32 cellular contexts compared by ENCODE assay signal in genomic region chr16:22843856-22844255, GRCh38.
"Had no signal": no experiment of that assay in that cellular context is flagged by ENCODE, and none has a peak within 500 bp of the region (broad histone marks: within the 10 kb centered on the region; RNA-seq: fewer than 3 reads in every experiment).

No MANE protein-coding gene starts in this region.

- ATAC-seq: activated T-cell treated with anti-CD3 and anti-CD28 coated beads, Interleukin-2, amount 50 U/mL, for 72 hours; activated T-helper 17 cell treated with anti-CD3 and anti-CD28 coated beads, Interleukin-2, amount 50 U/mL, for 72 hours; Right ventricle myocardium inferior had no signal

- H3K27ac ChIP-seq: brain microvascular endothelial cell, cardiac muscle cell, PC-9, RWPE1, WERI-Rb-1 had no signal

- H3K4me3 Mint-ChIP-seq: activated CD8-positive, alpha-beta T cell treated with anti-CD3 and anti-CD28 coated beads for 36 hours; activated naive CD8-positive, alpha-beta T cell treated with anti-CD3 and anti-CD28 coated beads for 36 hours; activated T-cell treated with anti-CD3 and anti-CD28 coated beads, Interleukin-2, amount 50 U/mL, for 72 hours; activated T-helper 17 cell treated with anti-CD3 and anti-CD28 coated beads, Interleukin-2, amount 50 U/mL, for 72 hours; IgD-negative memory B cell had no signal

- H3K36me3 Mint-ChIP-seq: activated naive CD8-positive, alpha-beta T cell treated with anti-CD3 and anti-CD28 coated beads for 36 hours had no signal

- H3K4me1 Mint-ChIP-seq: activated naive CD8-positive, alpha-beta T cell treated with anti-CD3 and anti-CD28 coated beads for 36 hours; activated T-helper 17 cell treated with anti-CD3 and anti-CD28 coated beads, Interleukin-2, amount 50 U/mL, for 72 hours had no signal

- H3K9me3 Mint-ChIP-seq: activated CD8-positive, alpha-beta T cell treated with anti-CD3 and anti-CD28 coated beads for 36 hours; activated naive CD8-positive, alpha-beta T cell treated with anti-CD3 and anti-CD28 coated beads for 36 hours; activated T-cell treated with anti-CD3 and anti-CD28 coated beads, Interleukin-2, amount 50 U/mL, for 72 hours; activated T-helper 17 cell treated with anti-CD3 and anti-CD28 coated beads, Interleukin-2, amount 50 U/mL, for 72 hours had no signal

- H3K27ac Mint-ChIP-seq: activated CD8-positive, alpha-beta T cell treated with anti-CD3 and anti-CD28 coated beads for 36 hours; activated naive CD8-positive, alpha-beta T cell treated with anti-CD3 and anti-CD28 coated beads for 36 hours; activated T-cell treated with anti-CD3 and anti-CD28 coated beads, Interleukin-2, amount 50 U/mL, for 72 hours; activated T-helper 17 cell treated with anti-CD3 and anti-CD28 coated beads, Interleukin-2, amount 50 U/mL, for 72 hours; IgD-negative memory B cell had no signal

- DNase-seq: activated CD4-positive, alpha-beta T cell treated with anti-CD3 and anti-CD28 coated beads for 1 hour; activated CD4-positive, alpha-beta T cell treated with anti-CD3 and anti-CD28 coated beads for 48 hours; activated CD4-positive, alpha-beta T cell treated with anti-CD3 and anti-CD28 coated beads, Interleukin-2, amount 50 U/mL, for 4 hours; activated CD4-positive, CD25-positive, alpha-beta regulatory T cell; activated effector memory CD4-positive, alpha-beta T cell treated with anti-CD3 and anti-CD28 coated beads, Interleukin-2, amount 50 U/mL, for 16 hours; activated naive CD4-positive, alpha-beta T cell; activated naive CD4-positive, alpha-beta T cell treated with anti-CD3 and anti-CD28 coated beads, Interleukin-2, amount 50 U/mL, for 16 hours; activated naive CD8-positive, alpha-beta T cell treated with anti-CD3 and anti-CD28 coated beads for 36 hours; activated T-cell treated with anti-CD3 and anti-CD28 coated beads, Interleukin-2, amount 50 U/mL, for 1 hour; activated T-cell treated with anti-CD3 and anti-CD28 coated beads, Interleukin-2, amount 50 U/mL, for 72 hours; amniotic stem cell; aorta; brain microvascular endothelial cell; Kasumi-1; KBM-7; NCI-H1105; NCI-H1417 treated with DMSO at 0.1 percent for 48 hours; NCI-H187 treated with DMSO at 0.1 percent for 48 hours; NCI-H2081 treated with DMSO at 0.1 percent for 48 hours; NCI-H345; NCI-H524 treated with DMSO at 0.1 percent for 48 hours; PC-9; SW 1271; T-helper 1 cell; T-helper 9 cell; WERI-Rb-1 had no signal
